Comparison of ENCODE assay signal across 24 cellular contexts in the genomic region with DNA sequence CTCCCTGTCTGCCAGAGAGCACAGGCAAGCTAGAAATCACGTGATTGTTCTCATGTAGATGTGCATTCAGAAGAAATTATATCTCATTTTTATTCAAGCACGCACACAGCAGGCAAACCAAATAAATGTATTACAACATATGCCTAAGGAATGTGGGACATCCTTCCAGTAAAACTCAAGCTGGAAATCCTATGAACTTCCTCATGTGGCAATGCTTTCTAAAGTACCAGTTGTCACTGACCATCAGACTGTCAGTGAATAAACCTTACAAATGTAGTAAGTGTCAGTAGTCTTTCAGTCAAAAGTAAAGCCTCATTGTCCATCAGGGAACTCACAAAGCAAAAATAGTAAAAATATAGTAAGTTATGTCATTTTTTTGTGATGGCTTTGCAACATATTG.
DNase-seq lines count a peak whose midpoint lies in the region; ATAC-seq, FAIRE-seq and TF ChIP-seq lines count a peak whose summit lies in the region.
"Had no signal": no experiment of that assay in that cellular context is flagged by ENCODE, and none has a peak within 500 bp of the region (broad histone marks: within the 10 kb centered on the region; RNA-seq: fewer than 3 reads in every experiment).

No MANE protein-coding gene starts in this region.

- no peak overlapping the region for H3K27ac Mint-ChIP-seq in activated CD4-positive, alpha-beta memory T cell treated with anti-CD3 and anti-CD28 coated beads, Interleukin-2, amount 10 ng/mL, durations not matched to agents 7 days and 5 days
- H3K27ac Mint-ChIP-seq: CD14-positive monocyte; CD4-positive, alpha-beta T cell; CD8-positive, alpha-beta memory T cell had no signal

- H2BK5ac ChIP-seq in mesendoderm (ENCODE audit: low read length) = no peak overlapping the region

- no peaks in the 10 kb centered on the region for H3K4me1 ChIP-seq in endothelial cell of umbilical vein (ENCODE audit: control insufficient read depth, extremely low read depth, insufficient read depth, low read length)
- no peaks in the 10 kb centered on the region for H3K4me1 ChIP-seq in mesendoderm (ENCODE audit: control insufficient read depth, low read depth, low read length)
- H3K4me1 ChIP-seq: BE2C had no signal

- no TSS peak for BruUV-seq in endothelial cell of umbilical vein (replicated peaks; lab: Mats Ljungman, UMichigan)

- no peak for ATAC-seq in GM19351 (IDR thresholded peaks at IDR 0.05; ENCODE audit: unreplicated experiment)

- H3K27me3 ChIP-seq in endothelial cell of umbilical vein (ENCODE audit: control insufficient read depth in 2 of 2, insufficient read depth in 2 of 2, low read length in 2 of 2) (no peaks in the 10 kb centered on the region), mesendoderm (ENCODE audit: insufficient read depth, low read length, poor library complexity) (no peaks in the 10 kb centered on the region)
- H3K27me3 ChIP-seq: BE2C; BLaER1 treated with 17β-estradiol and CSF1 and Interleukin-3, amounts not matched to agents 10 nM and 100 nM had no signal

- H3K56ac ChIP-seq in mesendoderm (ENCODE audit: low read length) = no peak overlapping the region

- H3K9ac ChIP-seq in endothelial cell of umbilical vein (replicated peaks; ENCODE audit: extremely low read depth, insufficient read depth, low read length) (no peak overlapping the region), mesendoderm (ENCODE audit: low read length) (no peak overlapping the region)
- H3K9ac ChIP-seq: BLaER1 treated with 17β-estradiol and CSF1 and Interleukin-3, amounts not matched to agents 10 nM and 100 nM; GM23248 had no signal

- H3K36me3 Mint-ChIP-seq in activated CD4-positive, alpha-beta memory T cell treated with anti-CD3 and anti-CD28 coated beads, Interleukin-2, amount 10 ng/mL, durations not matched to agents 7 days and 5 days (ENCODE audit: low read depth) = no peaks in the 10 kb centered on the region
- H3K36me3 Mint-ChIP-seq: CD14-positive monocyte; CD8-positive, alpha-beta memory T cell had no signal

- H4K20me1 ChIP-seq in endothelial cell of umbilical vein (replicated peaks; ENCODE audit: control insufficient read depth, extremely low read depth, insufficient read depth, low read length) = no peaks in the 10 kb centered on the region
- H4K20me1 ChIP-seq: BLaER1 treated with 17β-estradiol and CSF1 and Interleukin-3, amounts not matched to agents 10 nM and 100 nM had no signal

- no peak overlapping the region for H3K18ac ChIP-seq in mesendoderm (ENCODE audit: low read length)

- no peaks in the 10 kb centered on the region for H3K79me1 ChIP-seq in mesendoderm (ENCODE audit: low read length)

- H3K27me3 Mint-ChIP-seq in activated CD4-positive, alpha-beta memory T cell treated with anti-CD3 and anti-CD28 coated beads, Interleukin-2, amount 10 ng/mL, durations not matched to agents 7 days and 5 days = no peaks in the 10 kb centered on the region
- H3K27me3 Mint-ChIP-seq: CD4-positive, alpha-beta T cell had no signal

- in situ Hi-C loops in astrocyte of the cerebellum (cut with HindIII; ENCODE audit: low sequenced_read_pairs) = no loop called here

- H3K4me3 Mint-ChIP-seq in activated CD4-positive, alpha-beta memory T cell treated with anti-CD3 and anti-CD28 coated beads, Interleukin-2, amount 10 ng/mL, durations not matched to agents 7 days and 5 days = no peak overlapping the region
- H3K4me3 Mint-ChIP-seq: CD14-positive monocyte; CD4-positive, alpha-beta T cell; CD8-positive, alpha-beta memory T cell had no signal

- H3K36me3 ChIP-seq in endothelial cell of umbilical vein (ENCODE audit: control insufficient read depth in 2 of 2, extremely low read depth in 1 of 2, insufficient read depth in 2 of 2, low read length in 2 of 2) = no peaks in the 10 kb centered on the region
- no peaks in the 10 kb centered on the region for H3K36me3 ChIP-seq in mesendoderm (ENCODE audit: control insufficient read depth, insufficient read depth, low read length)
- H3K36me3 ChIP-seq: BE2C; BLaER1 treated with 17β-estradiol and CSF1 and Interleukin-3, amounts not matched to agents 10 nM and 100 nM had no signal

- H2BK120ac ChIP-seq in mesendoderm (ENCODE audit: low read depth, low read length) = no peak overlapping the region

- H3K27ac ChIP-seq in endothelial cell of umbilical vein (ENCODE audit: insufficient read depth, low read depth, low read length) (no peak overlapping the region), mesendoderm (ENCODE audit: low read depth, low read length) (no peak overlapping the region)
- H3K27ac ChIP-seq: 22Rv1; BLaER1 treated with 17β-estradiol and CSF1 and Interleukin-3, amounts not matched to agents 10 nM and 100 nM; GM23248 had no signal

- no peak overlapping the region for H4K8ac ChIP-seq in mesendoderm (ENCODE audit: low read depth, low read length)

- no peak overlapping the region for H4K5ac ChIP-seq in mesendoderm (ENCODE audit: low read length)

- no peak overlapping the region for H2AK5ac ChIP-seq in mesendoderm (ENCODE audit: low read length)

- H3K4me2 ChIP-seq in endothelial cell of umbilical vein (ENCODE audit: insufficient read depth, low read length) = no peak overlapping the region
- H3K4me2 ChIP-seq in mesendoderm (ENCODE audit: low read length) = no peak overlapping the region
- H3K4me2 ChIP-seq: BLaER1 treated with 17β-estradiol and CSF1 and Interleukin-3, amounts not matched to agents 10 nM and 100 nM had no signal

- intact Hi-C loops in endothelial cell of umbilical vein (cut with micrococcal nuclease) = no loop called here

- H3K23ac ChIP-seq in mesendoderm (ENCODE audit: low read length) = no peak overlapping the region

- TF ChIP-seq CTCF in D721Med (IDR thresholded peaks at IDR 0.05; ENCODE audit: insufficient read depth, missing control alignments) = no peak
- TF ChIP-seq CTCF in astrocyte of the cerebellum (IDR thresholded peaks at IDR 0.05; ENCODE audit: low read depth, low read length, missing control alignments) = no peak
- no peak for TF ChIP-seq CTCF in endothelial cell of umbilical vein (IDR thresholded peaks at IDR 0.05; ENCODE audit: extremely low read depth in 1 of 2, insufficient read depth in 1 of 2, low read depth in 1 of 2, low read length in 2 of 2)

- no peak overlapping the region for H3K4me3 ChIP-seq in astrocyte of the cerebellum (ENCODE audit: low read depth, low read length)
- no peak overlapping the region for H3K4me3 ChIP-seq in endothelial cell of umbilical vein (replicated peaks in 1 of 3; ENCODE audit: insufficient read depth in 1 of 3, low read depth in 1 of 3, low read length in 3 of 3)
- H3K4me3 ChIP-seq in skeletal muscle cell (ENCODE audit: low read depth, low read length) = no peak overlapping the region
- H3K4me3 ChIP-seq in mesendoderm (ENCODE audit: low read length) = no peak overlapping the region
- H3K4me3 ChIP-seq: BLaER1 treated with 17β-estradiol and CSF1 and Interleukin-3, amounts not matched to agents 10 nM and 100 nM; GM23248 had no signal

- TF ChIP-seq POLR2A in endothelial cell of umbilical vein (IDR thresholded peaks at IDR 0.05; ENCODE audit: low read depth, low read length) = no peak

- no peaks in the 10 kb centered on the region for H3K79me2 ChIP-seq in endothelial cell of umbilical vein (ENCODE audit: control insufficient read depth, insufficient read depth, low read length)
- H3K79me2 ChIP-seq in mesendoderm (ENCODE audit: control insufficient read depth, insufficient read depth, low read length) = no peaks in the 10 kb centered on the region

- DNase-seq in D721Med (ENCODE audit: insufficient read length, low spot score) = no peak
- peak; percentile 32 for DNase-seq in astrocyte of the cerebellum (ENCODE audit: low read depth)
- no peak for DNase-seq in endothelial cell of umbilical vein (ENCODE audit: low read depth, low spot score)
- DNase-seq in skeletal muscle cell (ENCODE audit: low read depth) = peak; percentile 26
- no peak for DNase-seq in mesendoderm
- no peak for DNase-seq in activated CD4-positive, alpha-beta memory T cell treated with anti-CD3 and anti-CD28 coated beads, Interleukin-2, amount 10 ng/mL, durations not matched to agents 7 days and 5 days
- DNase-seq in SHP77 (lab: John Stamatoyannopoulos, UW) = no peak
- DNase-seq: ACHN; AML-193; BE2C; CD4-positive, alpha-beta T cell; CD8-positive, alpha-beta memory T cell; DMS53; DMS79 treated with DMSO at 0.1 percent for 48 hours; GM23248; H7; HCEC 1CT had no signal

- no peak overlapping the region for H2AFZ ChIP-seq in endothelial cell of umbilical vein (ENCODE audit: low read depth, low read length)
- H2AFZ ChIP-seq: GM23248 had no signal

- FAIRE-seq in D721Med (lab: Jason Lieb, UNC) (peak; percentile 6), endothelial cell of umbilical vein (lab: Jason Lieb, UNC) (peak; percentile 4)
- FAIRE-seq: A204.1, GM12892, H1 had no signal

- peaks cover 14% of the 10 kb centered on the region for H3K9me3 Mint-ChIP-seq in activated CD4-positive, alpha-beta memory T cell treated with anti-CD3 and anti-CD28 coated beads, Interleukin-2, amount 10 ng/mL, durations not matched to agents 7 days and 5 days

- POLR2A ChIA-PET in endothelial cell of umbilical vein (lab: Charles Lee) = no interaction called here
- POLR2A ChIA-PET in activated CD4-positive, alpha-beta memory T cell treated with anti-CD3 and anti-CD28 coated beads, Interleukin-2, amount 10 ng/mL, durations not matched to agents 7 days and 5 days (lab: Charles Lee) = no interaction called here

- no peak overlapping the region for H3K4ac ChIP-seq in mesendoderm (ENCODE audit: low read depth, low read length)

- WGBS in mesendoderm (ENCODE audit: extremely low coverage, insufficient coverage, low lambda C conversion rate) = no CpG with 5 or more reads among the region's 2 CpGs

- H2BK15ac ChIP-seq in mesendoderm (replicated peaks; ENCODE audit: low read depth) = no peak overlapping the region

- H3K9me1 ChIP-seq in endothelial cell of umbilical vein (replicated peaks; ENCODE audit: control insufficient read depth, extremely low read depth, insufficient read depth, low read length) = no peaks in the 10 kb centered on the region

- no peaks in the 10 kb centered on the region for H3K4me1 Mint-ChIP-seq in activated CD4-positive, alpha-beta memory T cell treated with anti-CD3 and anti-CD28 coated beads, Interleukin-2, amount 10 ng/mL, durations not matched to agents 7 days and 5 days
- H3K4me1 Mint-ChIP-seq: CD14-positive monocyte; CD8-positive, alpha-beta memory T cell had no signal

- CTCF ChIA-PET in endothelial cell of umbilical vein (lab: Charles Lee) = no interaction called here
- CTCF ChIA-PET in activated CD4-positive, alpha-beta memory T cell treated with anti-CD3 and anti-CD28 coated beads, Interleukin-2, amount 10 ng/mL, durations not matched to agents 7 days and 5 days (lab: Charles Lee) = no interaction called here

- dilution Hi-C loops in endothelial cell of umbilical vein (cut with MboI; ENCODE audit: extremely low pct_ligation_motif_present, low sequenced_read_pairs) = no loop called here

- no peaks in the 10 kb centered on the region for H3K9me3 ChIP-seq in endothelial cell of umbilical vein (replicated peaks; ENCODE audit: control insufficient read depth, insufficient read depth, low read length)
- H3K9me3 ChIP-seq: BE2C; BLaER1 treated with 17β-estradiol and CSF1 and Interleukin-3, amounts not matched to agents 10 nM and 100 nM had no signal

TF ChIP-seq in endothelial cell of umbilical vein, 7 proteins besides CTCF, POLR2A, EP300 and RAD21 (continues in another document):
- no peak for TF ChIP-seq JUN (IDR thresholded peaks at IDR 0.05; ENCODE audit: borderline replicate concordance, insufficient read depth, insufficient read length, low read depth)
- TF ChIP-seq POLR2AphosphoS5 (IDR thresholded peaks at IDR 0.05; ENCODE audit: insufficient read depth, low read depth, low read length) = no peak

Comparison
In these comparisons a context has a peak if more than half of its experiments do, and no peak if none do; other contexts are left out.
1. DNase-seq: peak in astrocyte of the cerebellum (single experiment) and skeletal muscle cell (single experiment); none in D721Med (single experiment), endothelial cell of umbilical vein (single experiment), mesendoderm (single experiment), activated CD4-positive, alpha-beta memory T cell treated with anti-CD3 and anti-CD28 coated beads, Interleukin-2, amount 10 ng/mL, durations not matched to agents 7 days and 5 days (single experiment) and SHP77 (0 of 2).